ENCODE assay signal across 21 cellular contexts in the genomic region with DNA sequence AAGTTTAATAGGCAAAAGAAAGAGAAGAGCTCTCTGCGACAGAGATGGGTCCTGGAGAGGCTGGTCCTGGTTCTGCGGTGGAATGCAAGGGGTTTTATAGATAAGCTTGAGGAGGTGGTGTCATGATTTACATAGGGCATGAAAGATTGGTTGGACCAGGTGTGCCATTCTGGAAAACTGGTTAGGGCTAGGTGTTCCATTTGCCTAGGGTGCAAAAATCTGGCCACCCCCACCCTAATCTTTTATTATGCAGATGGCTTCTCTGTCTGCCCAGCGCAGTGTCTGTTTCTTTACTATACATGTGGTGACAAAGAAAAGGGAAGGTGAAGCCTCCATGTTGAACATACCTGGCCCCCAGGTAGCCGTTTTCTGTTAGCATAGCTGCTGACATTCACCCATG.
A peak's percentile ranks its signal among the peaks of the same experiment; 100 is the strongest.
DNase-seq lines count a peak whose midpoint lies in the region; ATAC-seq and TF ChIP-seq lines count a peak whose summit lies in the region.
"Had no signal": no experiment of that assay in that cellular context is flagged by ENCODE, and none has a peak within 500 bp of the region (broad histone marks: within the 10 kb centered on the region; RNA-seq: fewer than 3 reads in every experiment).

No MANE protein-coding gene starts in this region.

- no peak overlapping the region for H3K4me3 ChIP-seq in Caco-2 (ENCODE audit: low read depth, low read length)
- peak overlapping the region; percentile 14; the same call in 1 of the 2 replicates for H3K4me3 ChIP-seq in HUES6 (ENCODE audit: low read depth, low read length)
- peak overlapping the region; percentile 34; the same call in 1 of the 2 replicates for H3K4me3 ChIP-seq in iPS-20b (ENCODE audit: low read length)
- H3K4me3 ChIP-seq in gastrocnemius medialis: no peak overlapping the region
- H3K4me3 ChIP-seq: GM12878, Peyer's patch, SJSA1 had no signal

- H3K36me3 Mint-ChIP-seq in Caco-2 (ENCODE audit: insufficient read depth, unreplicated experiment) (peaks cover 36% of the 10 kb centered on the region), WTC11 (peaks cover 26% of the 10 kb centered on the region)

- BruUV-seq in Caco-2 (replicated peaks; lab: Mats Ljungman, UMichigan): no TSS peak

- DNase-seq in Caco-2 (no peak), WTC11 (ENCODE audit: low spot score) (peak; percentile 43), gastrocnemius medialis (no peak), NCI-H2029 treated with DMSO at 0.1 percent for 48 hours (lab: John Stamatoyannopoulos, UW) (no peak)
- DNase-seq: COR-L47; GF-D8; GOT3; HFFc6; IMR-90; NCI-H1092; NCI-H1436 treated with DMSO at 0.1 percent for 48 hours; NCI-H446; NCI-H748 treated with DMSO at 0.1 percent for 48 hours; NK-92 treated with Interleukin-12 subunit alpha and Interleukin-12 subunit beta, amount 100 ng/mL, for 24 hours; Peyer's patch had no signal

- peaks cover 34% of the 10 kb centered on the region for H3K4me1 Mint-ChIP-seq in Caco-2 (ENCODE audit: low read depth, unreplicated experiment)
- H3K4me1 Mint-ChIP-seq in WTC11: peaks cover 48% of the 10 kb centered on the region
- H3K4me1 Mint-ChIP-seq: B cell had no signal

- H3K9me3 Mint-ChIP-seq in Caco-2 (ENCODE audit: unreplicated experiment) (peaks cover 30% of the 10 kb centered on the region), WTC11 (peaks cover 27% of the 10 kb centered on the region)

- TF ChIP-seq CTCF in Caco-2 (IDR thresholded peaks at IDR 0.05; ENCODE audit: insufficient read depth in 1 of 2, low read depth in 1 of 2, low read length in 1 of 2, severe bottlenecking in 1 of 2, unreplicated experiment in 1 of 2): no peak
- no peak for TF ChIP-seq CTCF in WTC11 (IDR thresholded peaks at IDR 0.05)
- TF ChIP-seq CTCF in gastrocnemius medialis (IDR thresholded peaks at IDR 0.05 in 4 of 5, conservative IDR thresholded peaks at IDR 0.05 in 1 of 5): no peak

- in situ Hi-C loops in gastrocnemius medialis (cut with MboI; ENCODE audit: low sequenced_read_pairs in 4 of 4): no loop called here

- H3K27ac Mint-ChIP-seq in Caco-2 (ENCODE audit: unreplicated experiment) (peak overlapping the region; percentile 16), WTC11 (peak overlapping the region; percentile 89)
- H3K27ac Mint-ChIP-seq: B cell, HFFc6 had no signal

- H3K4me3 Mint-ChIP-seq in Caco-2 (ENCODE audit: unreplicated experiment) (no peak overlapping the region), WTC11 (peak overlapping the region; percentile 20)
- H3K4me3 Mint-ChIP-seq: B cell, HFFc6 had no signal

- ATAC-seq in WTC11: peak; percentile 76
- no peak for ATAC-seq in HG03565 (IDR thresholded peaks at IDR 0.05; ENCODE audit: unreplicated experiment)
- ATAC-seq in gastrocnemius medialis: no peak
- ATAC-seq: GM12878 had no signal

- peaks cover 19% of the 10 kb centered on the region for H3K9me3 ChIP-seq in Caco-2
- peaks cover 13% of the 10 kb centered on the region; the same call in 1 of the 2 replicates for H3K9me3 ChIP-seq in HUES6 (ENCODE audit: control insufficient read depth, insufficient read depth, low read depth, low read length)
- peaks cover 14% of the 10 kb centered on the region; the same call in 1 of the 2 replicates for H3K9me3 ChIP-seq in iPS-20b (ENCODE audit: insufficient read depth, low read depth, low read length)
- H3K9me3 ChIP-seq in gastrocnemius medialis: peaks cover 0 to 8% (median 0%) of the 10 kb centered on the region in 3 donors
- H3K9me3 ChIP-seq: Peyer's patch had no signal

- CTCF ChIA-PET in Caco-2 (lab: Charles Lee) (interaction anchor here (1.1 to 1.3 kb wide), 2 partner anchors 37 to 61 kb away, joined by 3 read pairs; no protein-coding TSS in a partner anchor), WTC11 (lab: Charles Lee) (interaction anchor here (1.1 to 3.2 kb wide), 4 partner anchors 36 to 486 kb away, joined by 3 to 16 read pairs (median 4); a partner anchor contains a TSS)

- no peak for TF ChIP-seq POLR2A in gastrocnemius medialis (IDR thresholded peaks at IDR 0.05)

- peaks cover 21% of the 10 kb centered on the region for H3K4me1 ChIP-seq in Caco-2
- H3K4me1 ChIP-seq in HUES6 (ENCODE audit: control insufficient read depth, insufficient read depth, low read length): peaks cover 43% of the 10 kb centered on the region
- H3K4me1 ChIP-seq in iPS-20b (ENCODE audit: insufficient read depth, low read length): peaks cover 46% of the 10 kb centered on the region; the same call in 1 of the 2 replicates
- H3K4me1 ChIP-seq in gastrocnemius medialis: peaks cover 0 to 13% of the 10 kb centered on the region in 2 donors
- H3K4me1 ChIP-seq: Peyer's patch, SJSA1 had no signal

- H3K36me3 ChIP-seq in Caco-2 (ENCODE audit: control insufficient read depth, insufficient read depth, low read length): no peaks in the 10 kb centered on the region
- no peaks in the 10 kb centered on the region for H3K36me3 ChIP-seq in HUES6 (ENCODE audit: control insufficient read depth, insufficient read depth, low read length)
- 0 out of 2 replicates have a peak, but pooled peaks cover 7% of the 10 kb centered on the region for H3K36me3 ChIP-seq in iPS-20b (ENCODE audit: insufficient read depth, low read depth, low read length)
- no peaks in the 10 kb centered on the region for H3K36me3 ChIP-seq in gastrocnemius medialis
- H3K36me3 ChIP-seq: Peyer's patch, SJSA1 had no signal

- POLR2A ChIA-PET in Caco-2 (lab: Charles Lee) (no interaction called here), WTC11 (lab: Charles Lee) (no interaction called here)

- peak overlapping the region; percentile 70 for H3K27ac ChIP-seq in HUES6 (ENCODE audit: low read depth, low read length)
- H3K27ac ChIP-seq in iPS-20b (ENCODE audit: low read length): peak overlapping the region; percentile 35
- H3K27ac ChIP-seq in gastrocnemius medialis: no peak overlapping the region
- H3K27ac ChIP-seq: Peyer's patch, SJSA1 had no signal

- intact Hi-C loops in Caco-2 (cut with micrococcal nuclease; ENCODE audit: unreplicated experiment) (no loop called here), gastrocnemius medialis (cut with DNase I; ENCODE audit: low total_unique reads) (no loop called here)

- H3K27me3 Mint-ChIP-seq in Caco-2 (ENCODE audit: insufficient read depth, unreplicated experiment) (no peaks in the 10 kb centered on the region), WTC11 (ENCODE audit: low read depth) (no peaks in the 10 kb centered on the region)
- H3K27me3 Mint-ChIP-seq: B cell had no signal

- H3K9ac ChIP-seq in HUES6 (ENCODE audit: low read length) (no peak overlapping the region), iPS-20b (ENCODE audit: low read depth, low read length) (peak overlapping the region; percentile 70; the same call in 1 of the 2 replicates)

- H3K27me3 ChIP-seq in Caco-2 (replicated peaks; ENCODE audit: control insufficient read depth, insufficient read depth, low read length) (no peaks in the 10 kb centered on the region), HUES6 (ENCODE audit: control insufficient read depth, insufficient read depth, low read length) (no peaks in the 10 kb centered on the region), iPS-20b (ENCODE audit: insufficient read depth, low read length) (no peaks in the 10 kb centered on the region), gastrocnemius medialis (no peaks in the 10 kb centered on the region)
- H3K27me3 ChIP-seq: Peyer's patch, SJSA1 had no signal

TF ChIP-seq in WTC11, 78 proteins besides CTCF, POLR2A, EP300 and RAD21:
- peak; percentile 30; the same call in 1 of the 2 replicates for TF ChIP-seq TEAD1 (CRISPR knock-in tag; IDR thresholded peaks at IDR 0.05)
- no peak for TF ChIP-seq JUN (CRISPR knock-in tag; IDR thresholded peaks at IDR 0.05)

Comparison
In these comparisons a context has a peak if more than half of its experiments do, and no peak if none do; other contexts are left out.
1. H3K4me3 ChIP-seq: peak in HUES6 (single experiment) and iPS-20b (single experiment); none in Caco-2 (single experiment) and gastrocnemius medialis (0 of 4).
2. H3K27ac ChIP-seq: peak in HUES6 (single experiment) and iPS-20b (single experiment); none in gastrocnemius medialis (0 of 4).